In genomic region chr3:52820741-52821140, GRCh38 we compare ENCODE assay signal across 8 cellular contexts. TPM values are rescaled to one million over a fixed set of nuclear protein-coding genes. Genes with fewer than 3 reads are reported as not detected.
DNase-seq lines count a peak whose midpoint lies in the region; ATAC-seq and TF ChIP-seq lines count a peak whose summit lies in the region.

No MANE protein-coding gene starts in this region.

- ATAC-seq in stimulated activated naive CD8-positive, alpha-beta T cell treated with anti-CD3 and anti-CD28 coated beads, Interleukin-15, Interleukin-2, amounts not matched to agents 100 U/mL and 50 U/mL, for 24 hours, result peak; percentile 53
- ATAC-seq in GM18868 (IDR thresholded peaks at IDR 0.05; ENCODE audit: unreplicated experiment), result no peak

- TF ChIP-seq CTCF in 22Rv1 (IDR thresholded peaks at IDR 0.05) (peak; percentile 88), fibroblast of pulmonary artery (IDR thresholded peaks at IDR 0.05; ENCODE audit: low read length, missing control alignments) (peak; percentile 71)

- no peak overlapping the region for H3K27ac ChIP-seq in 22Rv1

- in situ Hi-C loops in G401 (cut with HindIII; ENCODE audit: low sequenced_read_pairs) (no loop called here), SK-MEL-5 (cut with HindIII; ENCODE audit: low pct_unique_long_range_greater_than_20kb, low sequenced_read_pairs) (no loop called here)

- no peak overlapping the region for H3K4me3 ChIP-seq in fibroblast of pulmonary artery (replicated peaks; ENCODE audit: low read depth, low read length)

- peak; percentile 7 for DNase-seq in G401 (ENCODE audit: low spot score)
- peak; percentile 63 for DNase-seq in SK-MEL-5 (ENCODE audit: low read depth, low spot score)
- DNase-seq in fibroblast of pulmonary artery (ENCODE audit: low read depth), result peak; percentile 22
- peak; percentile 45 for DNase-seq in stimulated activated naive CD8-positive, alpha-beta T cell treated with anti-CD3 and anti-CD28 coated beads, Interleukin-15, Interleukin-2, amounts not matched to agents 100 U/mL and 50 U/mL, for 24 hours
- no peak for DNase-seq in cerebellum (ENCODE audit: low spot score)
- DNase-seq in NCI-H146 (lab: John Stamatoyannopoulos, UW), result no peak

RNA-seq across cellular contexts. Expression of gene ITIH4, which starts 9.7 kb away (rescaled TPM):
- 0.18 and 0.68 TPM in 2 replicates for total RNA-seq in G401 (2014; rRNA removed; shearing (Covaris generic))
- total RNA-seq in SK-MEL-5 (2014; rRNA removed; shearing (Covaris generic)), result 0.21 TPM in 1 of 2 replicates, not detected in the other
- 0.04 and 0.15 TPM in 2 replicates for polyA plus RNA-seq in SK-MEL-5 (2015; cell fraction: cytosol; rRNA removed)
- polyA plus RNA-seq in SK-MEL-5 (2015; cell fraction: nucleus; rRNA removed), result 3.4 and 18.4 TPM in 2 replicates
- total RNA-seq in cerebellum, result 8.0 TPM

RNA-seq across cellular contexts. Expression of gene MUSTN1, which starts 14.1 kb away (rescaled TPM):
- total RNA-seq in G401 (2014; rRNA removed; shearing (Covaris generic)), result not detected in 2 replicates
- total RNA-seq in SK-MEL-5 (2014; rRNA removed; shearing (Covaris generic)), result 0.43 TPM in 1 of 2 replicates, not detected in the other
- polyA plus RNA-seq in SK-MEL-5 (2015; cell fraction: cytosol; rRNA removed), result not detected in 2 replicates
- 7.9 and 8.4 TPM in 2 replicates for polyA plus RNA-seq in SK-MEL-5 (2015; cell fraction: nucleus; rRNA removed)
- total RNA-seq in cerebellum, result 0.82 TPM

RNA-seq across cellular contexts. Expression of gene ITIH3, which starts 26.1 kb away (rescaled TPM):
- not detected in 2 replicates for total RNA-seq in G401 (2014; rRNA removed; shearing (Covaris generic))
- total RNA-seq in SK-MEL-5 (2014; rRNA removed; shearing (Covaris generic)), result 0.26 TPM in 1 of 2 replicates, not detected in the other
- 0.04 and 0.36 TPM in 2 replicates for polyA plus RNA-seq in SK-MEL-5 (2015; cell fraction: cytosol; rRNA removed)
- polyA plus RNA-seq in SK-MEL-5 (2015; cell fraction: nucleus; rRNA removed), result not detected in 2 replicates
- total RNA-seq in cerebellum, result 0.45 TPM

RNA-seq across cellular contexts. Expression of gene ITIH1, which starts 43.3 kb away (rescaled TPM):
- total RNA-seq in G401 (2014; rRNA removed; shearing (Covaris generic)), result not detected in 2 replicates
- not detected in 2 replicates for total RNA-seq in SK-MEL-5 (2014; rRNA removed; shearing (Covaris generic))
- polyA plus RNA-seq in SK-MEL-5 (2015; cell fraction: cytosol; rRNA removed), result not detected in 2 replicates
- not detected in 2 replicates for polyA plus RNA-seq in SK-MEL-5 (2015; cell fraction: nucleus; rRNA removed)
- total RNA-seq in cerebellum, result 0.18 TPM

RNA-seq across cellular contexts. Expression of gene NEK4, which starts 50.0 kb away (rescaled TPM):
- 34.1 and 40.7 TPM in 2 replicates for total RNA-seq in G401 (2014; rRNA removed; shearing (Covaris generic))
- 28.7 and 32.7 TPM in 2 replicates for total RNA-seq in SK-MEL-5 (2014; rRNA removed; shearing (Covaris generic))
- 15.3 and 26.6 TPM in 2 replicates for polyA plus RNA-seq in SK-MEL-5 (2015; cell fraction: cytosol; rRNA removed)
- 19.2 and 19.5 TPM in 2 replicates for polyA plus RNA-seq in SK-MEL-5 (2015; cell fraction: nucleus; rRNA removed)
- total RNA-seq in cerebellum, result 45.5 TPM

Comparison
In these comparisons a context has a peak if more than half of its experiments do, and no peak if none do; other contexts are left out.
1. DNase-seq: peak in G401 (single experiment), SK-MEL-5 (single experiment), fibroblast of pulmonary artery (single experiment) and stimulated activated naive CD8-positive, alpha-beta T cell treated with anti-CD3 and anti-CD28 coated beads, Interleukin-15, Interleukin-2, amounts not matched to agents 100 U/mL and 50 U/mL, for 24 hours (single experiment); none in cerebellum (single experiment) and NCI-H146 (single experiment).